In the genomic region with DNA sequence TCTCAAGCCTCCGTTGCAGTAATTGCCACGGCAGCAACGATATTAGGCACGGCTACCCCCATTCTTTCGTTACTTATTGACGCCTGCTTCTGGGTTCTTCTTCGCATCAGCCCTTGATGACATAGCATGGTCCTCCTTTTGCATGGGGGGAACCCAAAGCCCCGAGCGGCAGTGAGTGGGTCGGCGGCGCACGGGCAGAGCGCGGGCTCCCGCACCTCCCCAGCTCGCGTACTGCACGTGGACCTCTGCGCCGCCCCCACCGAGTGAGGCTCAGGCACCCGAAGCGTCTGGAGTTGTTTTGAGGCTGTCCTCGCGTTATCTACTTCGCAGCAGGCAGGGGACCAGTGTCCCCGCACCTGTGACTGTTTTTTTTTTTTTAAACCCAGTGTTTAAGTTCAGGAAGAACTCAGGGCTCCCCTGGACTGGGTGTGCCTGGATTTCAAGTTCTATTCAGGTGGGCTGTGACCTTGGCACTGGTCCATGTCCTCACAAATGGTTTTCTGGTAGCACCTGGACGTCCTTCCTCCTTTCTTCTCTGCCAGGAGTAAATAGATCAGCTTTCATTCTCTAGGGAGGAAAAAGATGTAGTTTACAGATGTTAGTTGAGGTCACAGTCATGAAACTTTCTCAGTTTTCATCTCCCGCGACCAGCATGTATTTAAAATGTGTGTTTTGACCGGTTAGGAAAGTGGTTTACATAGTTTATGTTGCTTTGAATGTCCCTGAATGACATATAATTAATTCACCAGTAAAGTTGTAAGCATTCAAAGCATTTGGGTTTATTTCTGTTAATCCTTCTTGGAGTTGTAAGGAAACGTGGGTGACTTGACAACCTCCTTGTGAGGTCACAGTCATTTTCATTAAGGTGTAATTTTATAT, we compare ENCODE assay signal across 10 cellular contexts. TPM values are rescaled to one million over a fixed set of nuclear protein-coding genes. Genes with fewer than 3 reads are reported as not detected.
DNase-seq lines count a peak whose midpoint lies in the region; ATAC-seq, FAIRE-seq and TF ChIP-seq lines count a peak whose summit lies in the region.
"Had no signal": no experiment of that assay in that cellular context is flagged by ENCODE, and none has a peak within 500 bp of the region (broad histone marks: within the 10 kb centered on the region; RNA-seq: fewer than 3 reads in every experiment).

No MANE protein-coding gene starts in this region.

- TF ChIP-seq CTCF in GM13976 (IDR thresholded peaks at IDR 0.05; ENCODE audit: borderline replicate concordance, control extremely low read depth, extremely low read depth, insufficient read depth, missing control alignments) (no peak), K562 (IDR thresholded peaks at IDR 0.05 in 2 of 3, conservative IDR thresholded peaks at IDR 0.05 in 1 of 3; ENCODE audit: insufficient read depth in 2 of 3, low read depth in 1 of 3, low read length in 3 of 3) (no peak)

- peak; percentile 78 for ATAC-seq in K562
- ATAC-seq in HG02610 (IDR thresholded peaks at IDR 0.05; ENCODE audit: unreplicated experiment) = no peak

- peak; percentile 29 for DNase-seq in GM13976 (ENCODE audit: low spot score)
- DNase-seq in NCI-H2107 (lab: John Stamatoyannopoulos, UW) = peak; percentile 92
- peak; percentile 35 to 61 (median 46) for DNase-seq in K562 (ENCODE audit: extremely low read depth in 1 of 4, low spot score in 3 of 4)
- no peak for DNase-seq in ecto neural progenitor cell (ENCODE audit: low spot score)
- no peak for DNase-seq in NCI-H1694 treated with DMSO at 0.1 percent for 48 hours (lab: John Stamatoyannopoulos, UW)
- DNase-seq in globus pallidus (ENCODE audit: low spot score) = no peak

- FAIRE-seq in K562 (lab: Jason Lieb, UNC) = peak; percentile 26
- FAIRE-seq: islet of Langerhans had no signal

- 3% methylated on average over 33 of the region's 33 CpGs for WGBS in K562 (ENCODE audit: insufficient coverage, low coverage, missing lambda C conversion rate)

- H3K36me3 ChIP-seq in K562 (ENCODE audit: control insufficient read depth, insufficient read depth, low read length) (no peaks in the 10 kb centered on the region), muscle layer of duodenum (ENCODE audit: control insufficient read depth in 1 of 2, insufficient read depth in 2 of 2, low read length in 2 of 2) (no peaks in the 10 kb centered on the region)

- peak overlapping the region; percentile 55 for H2AFZ ChIP-seq in K562 (ENCODE audit: low read depth, low read length)

- peak overlapping the region; percentile 57 for H3K4me2 ChIP-seq in K562 (ENCODE audit: insufficient read depth, low read length)

- peaks cover 5 to 13% of the 10 kb centered on the region in 2 experiments; a peak in 3 of 5 replicates for H3K4me1 ChIP-seq in K562 (replicated peaks in 1 of 2; ENCODE audit: control insufficient read depth in 2 of 2, insufficient read depth in 2 of 2, low read length in 2 of 2)
- peaks cover 0 to 17% of the 10 kb centered on the region in 2 donors for H3K4me1 ChIP-seq in muscle layer of duodenum (ENCODE audit: control insufficient read depth in 1 of 2, insufficient read depth in 2 of 2, low read length in 2 of 2)

- in situ Hi-C loops in GM13976 (cut with MboI; ENCODE audit: low sequenced_read_pairs, unreplicated experiment) (no loop called here), K562 (cut with MboI) (no loop called here)

- BruUV-seq in K562 (replicated peaks; lab: Mats Ljungman, UMichigan) = no TSS peak

- H3K27me3 ChIP-seq in K562 (ENCODE audit: control insufficient read depth in 2 of 2, insufficient read depth in 2 of 2, low read length in 2 of 2) (peaks cover 44 to 55% of the 10 kb centered on the region in 2 experiments), muscle layer of duodenum (ENCODE audit: low read depth, low read length) (peaks cover 12% of the 10 kb centered on the region)

- H3K9me3 ChIP-seq in K562 (replicated peaks; ENCODE audit: control insufficient read depth, insufficient read depth, low read depth, low read length) = no peaks in the 10 kb centered on the region
- no peaks in the 10 kb centered on the region for H3K9me3 ChIP-seq in muscle layer of duodenum (ENCODE audit: control insufficient read depth in 1 of 2, low read length in 2 of 2)

- CTCF ChIA-PET in K562 (lab: Yijun Ruan, JAX; ENCODE audit: low intra/inter-chr PET ratio) = no interaction called here

- TF ChIP-seq POLR2A in K562 (conservative IDR thresholded peaks at IDR 0.05) = no peak

- intact Hi-C loops in K562 (cut with micrococcal nuclease) = no loop called here

- no peak for TF ChIP-seq RAD21 in K562 (CRISPR knock-in tag; conservative IDR thresholded peaks at IDR 0.05 in 1 of 2, IDR thresholded peaks at IDR 0.05 in 1 of 2)

- H3K9me1 ChIP-seq in K562 (ENCODE audit: control insufficient read depth, insufficient read depth, low read length) = no peaks in the 10 kb centered on the region

- no peaks in the 10 kb centered on the region for H3K79me2 ChIP-seq in K562 (ENCODE audit: control insufficient read depth, insufficient read depth, low read length)

- no peak for TF ChIP-seq EP300 in K562 (IDR thresholded peaks at IDR 0.05; ENCODE audit: low read length)

- 0 out of 2 replicates have a peak, but pooled peaks cover 4% of the 10 kb centered on the region for H4K20me1 ChIP-seq in K562 (replicated peaks; ENCODE audit: control insufficient read depth, insufficient read depth, low read length)

- peak overlapping the region in 1 of 2 experiments; percentile 70; a peak in 1 of 4 replicates for H3K9ac ChIP-seq in K562 (ENCODE audit: insufficient read depth in 1 of 2, low read depth in 2 of 2, low read length in 2 of 2)

- no peak overlapping the region; the same call in 1 of the 2 replicates for H3K4me3 ChIP-seq in K562
- peak overlapping the region; percentile 46 to 62 for H3K4me3 ChIP-seq in muscle layer of duodenum (ENCODE audit: low read depth in 1 of 2, low read length in 2 of 2)

- H3K27ac ChIP-seq in K562 (ENCODE audit: extremely low read depth, low read depth, low read length) (no peak overlapping the region), muscle layer of duodenum (ENCODE audit: low read length) (no peak overlapping the region)

- POLR2A ChIA-PET in K562 (lab: Yijun Ruan, JAX) = interaction anchor here (0.6 to 1.5 kb wide), 2 partner anchors 9 to 24 kb away, joined by 3 to 4 read pairs; no protein-coding TSS in a partner anchor

TF ChIP-seq in K562, 482 proteins besides CTCF, POLR2A, EP300 and RAD21 (continues in another document):
- no peak for TF ChIP-seq TCF3 (CRISPR knock-in tag; IDR thresholded peaks at IDR 0.05)
- TF ChIP-seq L3MBTL2 (IDR thresholded peaks at IDR 0.05) = peak; percentile 70
- TF ChIP-seq CBFA2T3 (IDR thresholded peaks at IDR 0.05) = peak; percentile 58
- peak; percentile 24; the same call in 1 of the 2 replicates for TF ChIP-seq CBFA2T2 (conservative IDR thresholded peaks at IDR 0.05)

RNA-seq across cellular contexts. Expression of a gene that starts 1.4 kb away (rescaled TPM):
- total RNA-seq in K562 (2011; cell fraction: chromatin; rRNA removed; ENCODE audit: low replicate concordance) = not detected in 2 replicates
- not detected in 2 replicates for total RNA-seq in K562 (2011; cell fraction: nucleolus; rRNA removed)
- not detected in 2 replicates for total RNA-seq in K562 (2011; cell fraction: nucleoplasm; rRNA removed)
- not detected in 2 replicates for total RNA-seq in K562 (2014; rRNA removed)
- total RNA-seq in K562 (2014; rRNA removed; fragmentation: Illumina TruSeq; extraction: Trizol) = not detected in 2 replicates
- total RNA-seq in K562 (2015; rRNA removed; fragmentation: Illumina TruSeq; extraction: Trizol) = not detected in 2 replicates
- not detected in 2 replicates for total RNA-seq in K562 (2021)
- polyA plus RNA-seq in K562 (2011; rRNA removed) = not detected in 2 replicates
- not detected in 2 replicates for polyA plus RNA-seq in K562 (2011; cell fraction: cytosol; rRNA removed)
- polyA plus RNA-seq in K562 (2011; cell fraction: nucleus; rRNA removed) = not detected in 2 replicates
- not detected in 2 replicates for polyA plus RNA-seq in K562 (2012)
- not detected in 2 replicates for polyA plus RNA-seq in K562 (2014; fragmentation: Illumina TruSeq; extraction: Trizol)
- polyA plus RNA-seq in K562 (2014; fragmentation: Nextera tagmentation; extraction: Ambion mirVana) = not detected
- polyA plus RNA-seq in K562 (2014; rRNA removed) = not detected in 2 replicates
- polyA minus RNA-seq in K562 (2011; rRNA and poly(A)+ RNA removed) = not detected in 2 replicates
- polyA minus RNA-seq in K562 (2011; cell fraction: cytosol; rRNA and poly(A)+ RNA removed) = not detected in 2 replicates
- polyA minus RNA-seq in K562 (2011; cell fraction: nucleus; rRNA and poly(A)+ RNA removed) = not detected in 2 replicates
- total RNA-seq: NCI-H460 had no signal

RNA-seq across cellular contexts. Expression of a gene that starts 37.2 kb away (rescaled TPM):
- total RNA-seq in K562 (2011; cell fraction: chromatin; rRNA removed; ENCODE audit: low replicate concordance) = not detected in 2 replicates
- total RNA-seq in K562 (2011; cell fraction: nucleolus; rRNA removed) = not detected in 2 replicates
- total RNA-seq in K562 (2011; cell fraction: nucleoplasm; rRNA removed) = 0.44 TPM in 1 of 2 replicates, not detected in the other
- total RNA-seq in K562 (2014; rRNA removed) (not detected in 2 replicates), K562 (2014; rRNA removed; fragmentation: Illumina TruSeq; extraction: Trizol) (not detected in 2 replicates), K562 (2015; rRNA removed; fragmentation: Illumina TruSeq; extraction: Trizol) (not detected in 2 replicates), K562 (2021) (not detected in 2 replicates)
- polyA plus RNA-seq in K562 (2011; rRNA removed) (not detected in 2 replicates), K562 (2014; fragmentation: Illumina TruSeq; extraction: Trizol) (not detected in 2 replicates), K562 (2014; fragmentation: Nextera tagmentation; extraction: Ambion mirVana) (not detected), K562 (2014; rRNA removed) (not detected in 2 replicates)
- polyA plus RNA-seq in K562 (2011; cell fraction: cytosol; rRNA removed) = not detected in 2 replicates
- not detected in 2 replicates for polyA plus RNA-seq in K562 (2011; cell fraction: nucleus; rRNA removed)
- polyA plus RNA-seq in K562 (2012) = 0.01 TPM in 1 of 2 replicates, not detected in the other
- not detected in 2 replicates for polyA minus RNA-seq in K562 (2011; rRNA and poly(A)+ RNA removed)
- polyA minus RNA-seq in K562 (2011; cell fraction: cytosol; rRNA and poly(A)+ RNA removed) = not detected in 2 replicates
- not detected in 2 replicates for polyA minus RNA-seq in K562 (2011; cell fraction: nucleus; rRNA and poly(A)+ RNA removed)
- total RNA-seq: NCI-H460 had no signal

Comparison
In these comparisons a context has a peak if more than half of its experiments do, and no peak if none do; other contexts are left out.
1. DNase-seq: peak in GM13976 (single experiment), NCI-H2107 (single experiment) and K562 (4 of 4); none in ecto neural progenitor cell (single experiment), NCI-H1694 treated with DMSO at 0.1 percent for 48 hours (single experiment) and globus pallidus (single experiment).